In genomic region chr14:99247091-99247729, GRCh38 we compare ENCODE assay signal across 14 cellular contexts. TPM values are rescaled to one million over a fixed set of nuclear protein-coding genes. Genes with fewer than 3 reads are reported as not detected.
DNase-seq lines count a peak whose midpoint lies in the region; ATAC-seq and TF ChIP-seq lines count a peak whose summit lies in the region.
"Had no signal": no experiment of that assay in that cellular context is flagged by ENCODE, and none has a peak within 500 bp of the region (broad histone marks: within the 10 kb centered on the region; RNA-seq: fewer than 3 reads in every experiment).

No MANE protein-coding gene starts in this region.

- TF ChIP-seq POLR2A in stomach (IDR thresholded peaks at IDR 0.05): no peak

- H3K27me3 ChIP-seq in iPS-20b (ENCODE audit: insufficient read depth, low read length) (peaks cover 28% of the 10 kb centered on the region), stomach (peaks cover 24 to 96% (median 47%) of the 10 kb centered on the region in 3 donors)

- no peak for TF ChIP-seq CTCF in stomach (IDR thresholded peaks at IDR 0.05)

- H3K27ac ChIP-seq in iPS-20b (ENCODE audit: low read length) (no peak overlapping the region), stomach (peak overlapping the region in 4 of 5 donors; percentile 33 to 44 (median 38))
- H3K27ac ChIP-seq: coronary artery had no signal

- H3K4me1 Mint-ChIP-seq in activated CD8-positive, alpha-beta memory T cell treated with anti-CD3 and anti-CD28 coated beads, Interleukin-2, amount 10 ng/mL, durations not matched to agents 7 days and 5 days: peaks cover 83% of the 10 kb centered on the region

- H3K4me3 Mint-ChIP-seq in activated CD8-positive, alpha-beta memory T cell treated with anti-CD3 and anti-CD28 coated beads, Interleukin-2, amount 10 ng/mL, durations not matched to agents 7 days and 5 days: peak overlapping the region; percentile 73

- H3K9me3 ChIP-seq in iPS-20b (ENCODE audit: insufficient read depth, low read depth, low read length) (no peaks in the 10 kb centered on the region), stomach (no peaks in the 10 kb centered on the region)
- H3K9me3 ChIP-seq: upper lobe of left lung had no signal

- WGBS in stomach, 5 donors: 36 to 48% (median 47%) methylated on average over 10 of the region's 10 CpGs

- no peaks in the 10 kb centered on the region for H3K27me3 Mint-ChIP-seq in activated CD8-positive, alpha-beta memory T cell treated with anti-CD3 and anti-CD28 coated beads, Interleukin-2, amount 10 ng/mL, durations not matched to agents 7 days and 5 days

- CTCF ChIA-PET in activated CD8-positive, alpha-beta memory T cell treated with anti-CD3 and anti-CD28 coated beads, Interleukin-2, amount 10 ng/mL, durations not matched to agents 7 days and 5 days (lab: Charles Lee): interaction anchor here (0.7 to 20.0 kb wide), 5 partner anchors 10 to 58 kb away, joined by 3 to 395 read pairs (median 4); partner anchors contain the start of gene BCL11B

- H3K9me3 Mint-ChIP-seq in activated CD8-positive, alpha-beta memory T cell treated with anti-CD3 and anti-CD28 coated beads, Interleukin-2, amount 10 ng/mL, durations not matched to agents 7 days and 5 days (ENCODE audit: low read depth): no peaks in the 10 kb centered on the region
- H3K9me3 Mint-ChIP-seq in activated naive CD4-positive, alpha-beta T cell treated with anti-CD3 and anti-CD28 coated beads, Interleukin-2, amount 50 U/mL, for 72 hours: no peaks in the 10 kb centered on the region

- TF ChIP-seq EP300 in stomach (IDR thresholded peaks at IDR 0.05): no peak

- H3K4me3 ChIP-seq in iPS-20b (ENCODE audit: low read length) (peak overlapping the region; percentile 69), stomach (peak overlapping the region in 1 of 4 donors; percentile 8)
- H3K4me3 ChIP-seq: lung had no signal

- no peak for DNase-seq in activated CD8-positive, alpha-beta memory T cell treated with anti-CD3 and anti-CD28 coated beads, Interleukin-2, amount 10 ng/mL, durations not matched to agents 7 days and 5 days
- DNase-seq in activated CD8-positive, alpha-beta memory T cell treated with anti-CD3 and anti-CD28 coated beads, Interleukin-2, amount 50 U/mL, for 4 hours: no peak
- peak in 1 of 2 donors; percentile 56 for DNase-seq in activated naive CD4-positive, alpha-beta T cell treated with anti-CD3 and anti-CD28 coated beads, Interleukin-2, amount 50 U/mL, for 72 hours (ENCODE audit: low spot score in 2 of 2)
- no peak for DNase-seq in stomach
- DNase-seq in NCI-H510A (lab: John Stamatoyannopoulos, UW): no peak
- DNase-seq in SIG-M5 treated with dmso at 0.1 percent for 504 hours (lab: John Stamatoyannopoulos, UW; ENCODE audit: unreplicated experiment): no peak
- DNase-seq: DMS79, KG1 had no signal

- H3K27ac Mint-ChIP-seq in activated CD8-positive, alpha-beta memory T cell treated with anti-CD3 and anti-CD28 coated beads, Interleukin-2, amount 10 ng/mL, durations not matched to agents 7 days and 5 days: peak overlapping the region; percentile 96
- H3K27ac Mint-ChIP-seq in activated naive CD4-positive, alpha-beta T cell treated with anti-CD3 and anti-CD28 coated beads, Interleukin-2, amount 50 U/mL, for 72 hours: peak overlapping the region; percentile 86 to 98

- H3K36me3 Mint-ChIP-seq in activated CD8-positive, alpha-beta memory T cell treated with anti-CD3 and anti-CD28 coated beads, Interleukin-2, amount 10 ng/mL, durations not matched to agents 7 days and 5 days: peaks cover 42% of the 10 kb centered on the region
- peaks cover 24 to 51% of the 10 kb centered on the region in 2 donors for H3K36me3 Mint-ChIP-seq in activated naive CD4-positive, alpha-beta T cell treated with anti-CD3 and anti-CD28 coated beads, Interleukin-2, amount 50 U/mL, for 72 hours

- peak overlapping the region; percentile 91; the same call in 1 of the 2 replicates for H3K9ac ChIP-seq in iPS-20b (ENCODE audit: low read depth, low read length)

- ATAC-seq in activated CD8-positive, alpha-beta memory T cell treated with anti-CD3 and anti-CD28 coated beads, Interleukin-2, amount 10 ng/mL, durations not matched to agents 7 days and 5 days: no peak
- peak in 1 of 2 donors; percentile 28 for ATAC-seq in activated naive CD4-positive, alpha-beta T cell treated with anti-CD3 and anti-CD28 coated beads, Interleukin-2, amount 50 U/mL, for 72 hours
- ATAC-seq in HG02852 (IDR thresholded peaks at IDR 0.05; ENCODE audit: unreplicated experiment): no peak

- H3K4me1 ChIP-seq in iPS-20b (ENCODE audit: insufficient read depth, low read length) (peaks cover 45% of the 10 kb centered on the region), stomach (peaks cover 3 to 18% (median 13%) of the 10 kb centered on the region in 4 donors)

- H3K36me3 ChIP-seq in iPS-20b (ENCODE audit: insufficient read depth, low read depth, low read length) (no peaks in the 10 kb centered on the region), stomach (no peaks in the 10 kb centered on the region)
- H3K36me3 ChIP-seq: upper lobe of left lung had no signal

- intact Hi-C loops in stomach (cut with DNase I; ENCODE audit: low total_unique reads): no loop called here

RNA-seq across cellular contexts. Expression of gene BCL11B, which starts 24.8 kb away (rescaled TPM):
- total RNA-seq in activated CD8-positive, alpha-beta memory T cell treated with anti-CD3 and anti-CD28 coated beads, Interleukin-2, amount 10 ng/mL, durations not matched to agents 7 days and 5 days: 10 to 100 TPM; 53.0 to 66.2 TPM
- 10 to 100 TPM; 57.8 to 65.7 TPM for total RNA-seq in activated naive CD4-positive, alpha-beta T cell treated with anti-CD3 and anti-CD28 coated beads, Interleukin-2, amount 50 U/mL, for 72 hours
- total RNA-seq in stomach: 1 to 10 TPM in 4 of 5 donors, not detected in 1; 1.3 to 9.6 (median 2.0) TPM
- under 1 TPM; 0.15 to 0.90 (median 0.19) TPM for polyA plus RNA-seq in stomach
- total RNA-seq: OCI-LY7 had no signal

Comparison
In these comparisons a context has a peak if more than half of its experiments do, and no peak if none do; other contexts are left out.
1. RNA of gene BCL11B, which starts 24.8 kb away (total RNA-seq): 53.0 to 66.2 TPM in activated CD8-positive, alpha-beta memory T cell treated with anti-CD3 and anti-CD28 coated beads, Interleukin-2, amount 10 ng/mL, durations not matched to agents 7 days and 5 days and 57.8 to 65.7 TPM in activated naive CD4-positive, alpha-beta T cell treated with anti-CD3 and anti-CD28 coated beads, Interleukin-2, amount 50 U/mL, for 72 hours; 1.3 to 9.6 TPM in stomach; every median in the first group is over 4 times any median in the second.